Comparison of ENCODE assay signal across 9 cellular contexts in the genomic region with DNA sequence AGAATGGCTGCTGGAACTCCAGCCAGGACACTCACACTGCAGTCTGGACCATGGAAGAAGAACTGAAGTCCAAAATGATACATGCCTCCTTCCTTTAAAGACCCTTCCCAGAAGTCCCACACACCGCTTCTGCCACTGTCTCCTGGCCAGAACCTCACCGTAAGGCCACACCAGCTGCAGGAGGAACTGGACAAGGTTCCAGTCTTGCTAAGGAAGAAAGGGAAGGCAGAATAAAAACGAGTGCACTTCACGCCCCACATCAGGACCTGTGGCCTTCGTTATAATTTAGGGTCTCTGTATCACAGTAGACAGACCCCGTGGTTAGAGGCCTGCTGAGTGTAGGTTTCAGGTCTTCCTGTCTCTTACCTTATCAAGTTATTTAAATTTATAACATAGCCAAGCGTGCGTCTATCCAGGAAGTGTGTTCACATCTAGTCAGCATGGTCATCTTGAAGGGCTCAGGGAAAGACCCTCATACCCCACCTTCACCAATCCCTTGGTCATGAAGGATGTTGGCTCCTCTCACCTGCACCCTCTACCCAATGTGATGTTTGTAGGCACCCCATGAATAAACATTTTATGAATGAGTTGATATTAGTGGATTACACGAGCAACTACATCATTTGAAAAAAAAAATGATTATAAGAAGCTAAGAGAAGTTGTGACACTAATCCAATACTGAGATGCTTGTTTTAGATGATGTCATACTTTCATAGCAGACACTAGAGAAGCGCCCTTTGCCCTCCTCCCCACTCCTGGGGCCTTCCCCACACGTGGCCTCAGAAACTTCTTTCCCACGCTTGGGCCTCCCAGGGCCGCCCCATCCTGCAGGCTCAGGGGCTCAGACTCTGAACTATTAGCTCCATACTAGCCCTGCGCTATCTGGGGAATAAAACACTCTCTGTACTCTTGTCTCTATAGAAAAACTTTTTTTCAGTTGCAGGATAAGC.
DNase-seq lines count a peak whose midpoint lies in the region; ATAC-seq and TF ChIP-seq lines count a peak whose summit lies in the region.
"Had no signal": no experiment of that assay in that cellular context is flagged by ENCODE, and none has a peak within 500 bp of the region (broad histone marks: within the 10 kb centered on the region; RNA-seq: fewer than 3 reads in every experiment).

No MANE protein-coding gene starts in this region.

- H2AFZ ChIP-seq in DND-41 (ENCODE audit: low read depth, low read length) = no peak overlapping the region

- H3K27me3 ChIP-seq in DND-41 (ENCODE audit: insufficient read depth, low read length, poor library complexity) = no peaks in the 10 kb centered on the region
- H3K27me3 ChIP-seq in dorsolateral prefrontal cortex = no peaks in the 10 kb centered on the region
- no peaks in the 10 kb centered on the region for H3K27me3 ChIP-seq in ovary
- no peaks in the 10 kb centered on the region for H3K27me3 ChIP-seq in foreskin keratinocyte
- H3K27me3 ChIP-seq in tibial nerve = no peaks in the 10 kb centered on the region

- 79 to 89% (median 83%) methylated on average over 14 of the region's 14 CpGs for WGBS in ovary, 3 donors
- WGBS in tibial nerve, 2 donors = 68 to 73% methylated on average over 14 of the region's 14 CpGs

- no peak for DNase-seq in DND-41
- no peak for DNase-seq in dorsolateral prefrontal cortex
- DNase-seq in SK-N-DZ (ENCODE audit: low spot score) = no peak
- DNase-seq in ovary = no peak
- no peak for DNase-seq in foreskin keratinocyte
- DNase-seq in tibial nerve (ENCODE audit: low spot score in 2 of 2) = no peak
- DNase-seq: T-cell had no signal

- peaks cover 25% of the 10 kb centered on the region for H3K36me3 ChIP-seq in DND-41 (ENCODE audit: insufficient read depth, low read length)
- H3K36me3 ChIP-seq in ovary = no peaks in the 10 kb centered on the region
- no peaks in the 10 kb centered on the region for H3K36me3 ChIP-seq in tibial nerve

- no peak for TF ChIP-seq CTCF in DND-41 (IDR thresholded peaks at IDR 0.05; ENCODE audit: borderline replicate concordance, extremely low read depth, low read length, poor library complexity, severe bottlenecking)
- no peak for TF ChIP-seq CTCF in dorsolateral prefrontal cortex (IDR thresholded peaks at IDR 0.05 in 54 of 56, conservative IDR thresholded peaks at IDR 0.05 in 2 of 56; ENCODE audit: low read depth in 1 of 56, partially characterized antibody in 56 of 56)
- no peak for TF ChIP-seq CTCF in ovary (IDR thresholded peaks at IDR 0.05)
- TF ChIP-seq CTCF in foreskin keratinocyte (conservative IDR thresholded peaks at IDR 0.05) = no peak
- no peak for TF ChIP-seq CTCF in tibial nerve (IDR thresholded peaks at IDR 0.05)

- H3K4me2 ChIP-seq in DND-41 (ENCODE audit: insufficient read depth, low read length) = no peak overlapping the region

- H3K79me2 ChIP-seq in DND-41 (ENCODE audit: insufficient read depth, low read length) = peaks cover 93% of the 10 kb centered on the region

- H3K4me1 ChIP-seq in DND-41 (ENCODE audit: insufficient read depth, low read length) = peaks cover 16% of the 10 kb centered on the region; the same call in 1 of the 2 replicates
- no peaks in the 10 kb centered on the region for H3K4me1 ChIP-seq in ovary (ENCODE audit: insufficient read depth)
- no peaks in the 10 kb centered on the region for H3K4me1 ChIP-seq in foreskin keratinocyte
- H3K4me1 ChIP-seq in tibial nerve = peaks cover 0 to 44% (median 31%) of the 10 kb centered on the region in 4 donors

- peak overlapping the region; percentile 48 for H3K27ac ChIP-seq in DND-41 (ENCODE audit: low read length)
- peak overlapping the region in 58 of 59 donors; percentile 59 to 100 (median 98) for H3K27ac ChIP-seq in dorsolateral prefrontal cortex
- no peak overlapping the region for H3K27ac ChIP-seq in ovary
- H3K27ac ChIP-seq in foreskin keratinocyte = no peak overlapping the region
- H3K27ac ChIP-seq in tibial nerve = peak overlapping the region in 2 of 4 donors; percentile 87 to 89

- intact Hi-C loops in dorsolateral prefrontal cortex (cut with DNase I) (loop anchor here in 1 of 2 donors (10.0 kb wide), 1 partner anchor 426 kb away; no protein-coding TSS in a partner anchor), ovary (cut with DNase I) (no loop called here)

- TF ChIP-seq EP300 in ovary (IDR thresholded peaks at IDR 0.05) = no peak
- TF ChIP-seq EP300 in tibial nerve (IDR thresholded peaks at IDR 0.05) = no peak

- H3K4me3 ChIP-seq in DND-41 (ENCODE audit: low read depth in 1 of 2, low read length in 2 of 2) = no peak overlapping the region
- H3K4me3 ChIP-seq in dorsolateral prefrontal cortex = no peak overlapping the region
- H3K4me3 ChIP-seq in ovary = no peak overlapping the region
- no peak overlapping the region for H3K4me3 ChIP-seq in tibial nerve

- H4K20me1 ChIP-seq in DND-41 (ENCODE audit: insufficient read depth, low read length) = peaks cover 50% of the 10 kb centered on the region

- ATAC-seq in DND-41 (ENCODE audit: insufficient read depth, low read depth) = peak; percentile 55
- ATAC-seq in GM19467 (IDR thresholded peaks at IDR 0.05; ENCODE audit: unreplicated experiment) = peak; percentile 52
- ATAC-seq in HG03457 (IDR thresholded peaks at IDR 0.05; ENCODE audit: unreplicated experiment) = peak; percentile 58
- no peak for ATAC-seq in foreskin keratinocyte

- TF ChIP-seq POLR2A in ovary (IDR thresholded peaks at IDR 0.05) = no peak
- TF ChIP-seq POLR2A in tibial nerve (IDR thresholded peaks at IDR 0.05) = no peak

- H3K9ac ChIP-seq in DND-41 (ENCODE audit: low read depth, low read length) = no peak overlapping the region

- H3K9me3 ChIP-seq in DND-41 (ENCODE audit: insufficient read depth, low read length, severe bottlenecking) = no peaks in the 10 kb centered on the region
- no peaks in the 10 kb centered on the region for H3K9me3 ChIP-seq in ovary
- H3K9me3 ChIP-seq in tibial nerve = no peaks in the 10 kb centered on the region

Comparison
In these comparisons a context has a peak if more than half of its experiments do, and no peak if none do; other contexts are left out.
1. H3K27ac ChIP-seq: peak in DND-41 (single experiment) and dorsolateral prefrontal cortex (58 of 59); none in ovary (0 of 2) and foreskin keratinocyte (single experiment).